In the genomic region with DNA sequence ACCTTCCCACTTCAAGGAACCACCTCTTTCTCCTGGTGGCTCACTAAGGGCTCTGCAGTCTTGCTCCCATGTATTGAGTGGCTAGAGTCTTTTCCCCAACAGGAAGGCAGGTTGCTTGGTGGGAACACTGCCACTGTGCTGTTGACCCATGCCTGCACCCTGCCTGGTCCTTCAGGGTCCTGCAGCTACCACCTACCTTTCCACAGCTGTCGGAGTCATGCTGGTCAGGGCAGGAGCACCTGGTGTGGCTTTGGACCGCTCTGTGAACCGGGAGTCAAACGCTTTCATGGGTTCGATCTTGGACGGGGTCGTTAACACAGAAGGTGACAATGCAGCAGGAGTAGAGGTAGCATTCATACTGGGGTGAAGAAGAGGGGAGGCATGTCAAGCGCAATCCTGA, we compare ENCODE assay signal across 26 cellular contexts.
"Had no signal": no experiment of that assay in that cellular context is flagged by ENCODE, and none has a peak within 500 bp of the region (broad histone marks: within the 10 kb centered on the region; RNA-seq: fewer than 3 reads in every experiment).

No MANE protein-coding gene starts in this region.

- DNase-seq: activated CD4-positive, alpha-beta T cell treated with anti-CD3 and anti-CD28 coated beads for 48 hours; activated CD4-positive, alpha-beta T cell treated with anti-CD3 and anti-CD28 coated beads, Interleukin-2, amount 50 U/mL, for 48 hours; activated CD8-positive, alpha-beta memory T cell treated with anti-CD3 and anti-CD28 coated beads for 24 hours; activated naive CD4-positive, alpha-beta T cell; activated T-cell treated with anti-CD3 and anti-CD28 coated beads, Interleukin-2, amount 50 U/mL, for 4 hours; anterior cingulate cortex; cerebellar nuclear complex; colonic mucosa; dorsolateral prefrontal cortex; effector memory CD4-positive, alpha-beta T cell; left ventricle myocardium inferior; nucleus accumbens; stimulated activated CD4-positive, alpha-beta T cell treated with anti-CD3 and anti-CD28 coated beads, Interleukin-1b, Interleukin-23, amount 100 ng/mL, for 48 hours; stimulated activated CD4-positive, alpha-beta T cell treated with anti-CD3 and anti-CD28 coated beads, Interleukin-4, amount 100 ng/mL, for 4 hours; stimulated activated CD8-positive, alpha-beta memory T cell treated with anti-CD3 and anti-CD28 coated beads, Interleukin-4, amount 100 ng/mL, for 48 hours; stimulated activated naive CD4-positive, alpha-beta T cell; SW 1271; T-helper 9 cell; tibial artery; WERI-Rb-1 had no signal

- H3K27ac Mint-ChIP-seq: activated naive CD8-positive, alpha-beta T cell; activated T-helper 2 cell treated with anti-CD3 and anti-CD28 coated beads, Interferon-gamma antibody, Interleukin-2, Interleukin-4, amounts not matched to agents 10 μg/mL and 5 μg/mL and 100 μg/mL, durations not matched to agents 14 hours and 24 hours and 36 hours; T-helper 1 cell treated with Interleukin-12 subunit alpha and Interleukin-12 subunit beta and Interleukin-4 antibody, amounts not matched to agents 30 μg/mL and 1 μg/mL, for 36 hours had no signal

- ATAC-seq: activated CD4-positive, CD25-positive, alpha-beta regulatory T cell treated with anti-CD3 and anti-CD28 coated beads, Interleukin-2, amount 50 U/mL, for 24 hours; activated T-cell treated with anti-CD3 and anti-CD28 coated beads, Interleukin-2, amount 50 U/mL, for 4 hours; pancreas had no signal

- H3K4me1 Mint-ChIP-seq: neural crest cell had no signal

- H3K4me3 Mint-ChIP-seq: activated naive CD8-positive, alpha-beta T cell; activated T-cell treated with anti-CD3 and anti-CD28 coated beads, Interleukin-2, amount 50 U/mL, for 4 hours; neural crest cell; T-helper 1 cell treated with Interleukin-12 subunit alpha and Interleukin-12 subunit beta and Interleukin-4 antibody, amounts not matched to agents 30 μg/mL and 1 μg/mL, for 36 hours had no signal

- H3K9me3 Mint-ChIP-seq: activated T-cell treated with anti-CD3 and anti-CD28 coated beads, Interleukin-2, amount 50 U/mL, for 4 hours; activated T-helper 2 cell treated with anti-CD3 and anti-CD28 coated beads, Interferon-gamma antibody, Interleukin-2, Interleukin-4, amounts not matched to agents 10 μg/mL and 5 μg/mL and 100 μg/mL, durations not matched to agents 14 hours and 24 hours and 36 hours; neural crest cell; T-helper 1 cell treated with Interleukin-12 subunit alpha and Interleukin-12 subunit beta and Interleukin-4 antibody, amounts not matched to agents 30 μg/mL and 1 μg/mL, for 36 hours had no signal

- H3K27me3 Mint-ChIP-seq: activated naive CD8-positive, alpha-beta T cell had no signal
